In genomic region chr17:44775136-44775837, GRCh38 we compare ENCODE assay signal across 8 cellular contexts. TPM values are rescaled to one million over a fixed set of nuclear protein-coding genes. Genes with fewer than 3 reads are reported as not detected.
DNase-seq lines count a peak whose midpoint lies in the region; ATAC-seq and TF ChIP-seq lines count a peak whose summit lies in the region.

No MANE protein-coding gene starts in this region.

- H3K27ac ChIP-seq in layer of hippocampus (ENCODE audit: low read depth, low read length) = peak overlapping the region; percentile 23

- H3K36me3 Mint-ChIP-seq in activated B cell treated with CpG ODN at 0.5 μM for 24 hours (ENCODE audit: low read depth) = no peaks in the 10 kb centered on the region

- H3K27me3 Mint-ChIP-seq in activated B cell treated with CpG ODN at 0.5 μM for 24 hours = no peaks in the 10 kb centered on the region

- intact Hi-C loops in activated B cell treated with CpG ODN at 0.5 μM for 24 hours (cut with micrococcal nuclease) = loop anchor here (1.0 to 5.0 kb wide), 7 partner anchors 90 to 422 kb away; partner anchors contain the start of genes NMT1 and PLCD3

- H3K4me1 Mint-ChIP-seq in activated B cell treated with CpG ODN at 0.5 μM for 24 hours = peaks cover 18% of the 10 kb centered on the region

- POLR2A ChIA-PET in activated B cell treated with CpG ODN at 0.5 μM for 24 hours (lab: Charles Lee) = interaction anchor here (0.5 to 1.0 kb wide), 8 partner anchors 66 to 1415 kb away, joined by 3 to 9 read pairs (median 4); partner anchors contain the start of genes ATXN7L3, FZD2 and NMT1

- H3K9me3 Mint-ChIP-seq in activated B cell treated with CpG ODN at 0.5 μM for 24 hours = no peaks in the 10 kb centered on the region

- no peak for TF ChIP-seq CTCF in activated B cell treated with CpG ODN at 0.5 μM for 24 hours (IDR thresholded peaks at IDR 0.05)

- ATAC-seq in GM18907 (IDR thresholded peaks at IDR 0.05; ENCODE audit: unreplicated experiment) (peak; percentile 80), HG03139 (IDR thresholded peaks at IDR 0.05; ENCODE audit: unreplicated experiment) (peak; percentile 73), activated B cell treated with CpG ODN at 0.5 μM for 24 hours (ENCODE audit: low read depth) (peak; percentile 96)

- no peaks in the 10 kb centered on the region for H3K27me3 ChIP-seq in layer of hippocampus (ENCODE audit: control insufficient read depth, insufficient read depth, low read length)

- peak overlapping the region; percentile 87 for H3K4me3 Mint-ChIP-seq in activated B cell treated with CpG ODN at 0.5 μM for 24 hours

- CTCF ChIA-PET in activated B cell treated with CpG ODN at 0.5 μM for 24 hours (lab: Charles Lee) = interaction anchor here (0.9 to 3.8 kb wide), 6 partner anchors 87 to 360 kb away, joined by 3 to 28 read pairs (median 6); partner anchors contain the start of gene ACBD4

- H3K27ac Mint-ChIP-seq in activated B cell treated with CpG ODN at 0.5 μM for 24 hours = no peak overlapping the region

- DNase-seq in AG08396 (ENCODE audit: low spot score) (peak; percentile 99), NCI-H2227 treated with DMSO at 0.1 percent for 48 hours (lab: John Stamatoyannopoulos, UW) (peak; percentile 95), activated B cell treated with CpG ODN at 0.5 μM for 24 hours (peak; percentile 90), cerebellar nuclear complex (lab: John Stamatoyannopoulos, UW) (peak; percentile 95 to 97)
- DNase-seq in stimulated activated CD4-positive, alpha-beta T cell treated with anti-CD3 and anti-CD28 coated beads, Interleukin-1b, Interleukin-23, amount 100 ng/mL, for 1 hour (ENCODE audit: low read depth in 2 of 2) = peak; percentile 96

RNA-seq across cellular contexts. Expression of gene ADAM11, which starts 16.5 kb away (rescaled TPM):
- 0.09 and 0.10 TPM in 2 replicates for total RNA-seq in activated B cell treated with CpG ODN at 0.5 μM for 24 hours

RNA-seq across cellular contexts. Expression of gene GJC1, which starts 54.8 kb away (rescaled TPM):
- total RNA-seq in activated B cell treated with CpG ODN at 0.5 μM for 24 hours = 0.20 TPM in 2 replicates

Comparison
In these comparisons a context has a peak if more than half of its experiments do, and no peak if none do; other contexts are left out.
1. Peak in every context shown above with its lines: DNase-seq, ATAC-seq and H3K27ac ChIP-seq.